ENCODE assay signal across 8 cellular contexts in the genomic region with DNA sequence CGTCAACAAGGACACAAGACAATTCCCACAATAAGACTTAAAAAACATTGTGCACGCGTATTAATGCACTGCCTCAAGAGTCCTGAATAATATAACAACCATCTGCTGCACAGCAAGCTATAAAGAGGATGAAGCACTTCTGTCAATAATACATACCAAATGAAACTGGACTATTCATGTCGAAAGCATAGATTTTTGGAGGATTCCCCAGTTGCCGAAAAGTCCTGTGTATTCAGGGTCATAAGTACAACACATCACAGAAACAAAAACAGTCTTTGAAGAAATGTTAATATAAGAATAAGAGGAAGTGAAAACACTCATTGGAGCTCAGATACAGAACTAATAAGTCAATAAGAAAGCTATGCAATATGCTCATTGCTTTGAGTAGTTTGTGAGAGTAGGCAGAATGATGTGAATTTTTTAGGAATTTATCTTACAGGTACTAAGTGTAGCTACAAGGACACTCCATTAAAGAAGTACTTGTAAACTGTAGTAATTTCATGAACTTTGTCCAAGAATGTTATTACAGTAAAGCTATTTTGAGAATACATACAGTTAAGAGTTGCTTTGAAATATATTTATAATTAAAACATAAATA.
DNase-seq lines count a peak whose midpoint lies in the region; ATAC-seq and TF ChIP-seq lines count a peak whose summit lies in the region.

No MANE protein-coding gene starts in this region.

- in situ Hi-C loops in GM13976 (cut with MboI; ENCODE audit: low sequenced_read_pairs, unreplicated experiment), result loop anchor here (25.0 kb wide), 1 partner anchor 1225 kb away; no protein-coding TSS in a partner anchor

- peak overlapping the region; percentile 86 to 94 for H3K27ac Mint-ChIP-seq in effector memory CD8-positive, alpha-beta T cell

- no peaks in the 10 kb centered on the region for H3K9me3 Mint-ChIP-seq in effector memory CD8-positive, alpha-beta T cell

- H3K4me1 Mint-ChIP-seq in effector memory CD8-positive, alpha-beta T cell (ENCODE audit: low read depth in 2 of 2), result peaks cover 35 to 72% of the 10 kb centered on the region in 2 donors

- peaks cover 51% of the 10 kb centered on the region for H3K36me3 Mint-ChIP-seq in effector memory CD8-positive, alpha-beta T cell (ENCODE audit: insufficient read depth)

- ATAC-seq in GM21381 (IDR thresholded peaks at IDR 0.05; ENCODE audit: unreplicated experiment) (peak; percentile 93), HG03558 (IDR thresholded peaks at IDR 0.05; ENCODE audit: extremely low read depth, unreplicated experiment) (peak; percentile 96)
- peak; percentile 37 for ATAC-seq in effector memory CD8-positive, alpha-beta T cell (replicated peaks)

- DNase-seq in GM13976 (ENCODE audit: low spot score) (peak; percentile 56), T-helper 9 cell (no peak), DMS79 (lab: John Stamatoyannopoulos, UW) (no peak), NCI-H146 (lab: John Stamatoyannopoulos, UW) (no peak)
- no peak for DNase-seq in effector memory CD8-positive, alpha-beta T cell
- DNase-seq in activated CD4-positive, alpha-beta T cell treated with anti-CD3 and anti-CD28 coated beads, Interleukin-2, amount 50 U/mL, for 48 hours, result no peak

- H3K4me3 Mint-ChIP-seq in effector memory CD8-positive, alpha-beta T cell, result peak overlapping the region; percentile 75 to 82

- H3K27me3 Mint-ChIP-seq in effector memory CD8-positive, alpha-beta T cell, result no peaks in the 10 kb centered on the region

- no peak for TF ChIP-seq CTCF in GM13976 (IDR thresholded peaks at IDR 0.05; ENCODE audit: borderline replicate concordance, control extremely low read depth, extremely low read depth, insufficient read depth, missing control alignments)

Comparison
In these comparisons a context has a peak if more than half of its experiments do, and no peak if none do; other contexts are left out.
1. ATAC-seq: peak in every context shown above with its lines; median percentile 96 in HG03558; 93 in GM21381; 37 in effector memory CD8-positive, alpha-beta T cell.